12 cellular contexts compared by ENCODE assay signal in genomic region chr7:56104138-56104537, GRCh38. TPM values are rescaled to one million over a fixed set of nuclear protein-coding genes. Genes with fewer than 3 reads are reported as not detected.
DNase-seq lines count a peak whose midpoint lies in the region; ATAC-seq, FAIRE-seq and TF ChIP-seq lines count a peak whose summit lies in the region.
"Not testable (repeated sequence)": the region's sequence is repeated elsewhere in the genome, so short reads cannot be mapped to it uniquely, and the experiment has no call there.
"Had no signal": no experiment of that assay in that cellular context is flagged by ENCODE, and none has a peak within 500 bp of the region (broad histone marks: within the 10 kb centered on the region; RNA-seq: fewer than 3 reads in every experiment).

No MANE protein-coding gene starts in this region.

- TF ChIP-seq EP300 in K562 (IDR thresholded peaks at IDR 0.05; ENCODE audit: low read length) = not testable (repeated sequence)

- not testable (repeated sequence) for H3K9ac ChIP-seq in K562 (ENCODE audit: insufficient read depth in 1 of 2, low read depth in 2 of 2, low read length in 2 of 2)

- H3K27me3 Mint-ChIP-seq in T-helper 17 cell; activated T-cell treated with anti-CD3 and anti-CD28 coated beads, Interleukin-2, amount 50 U/mL, for 4 hours (ENCODE audit: low read depth): not testable (repeated sequence)

- H3K9me1 ChIP-seq in K562 (ENCODE audit: control insufficient read depth, insufficient read depth, low read length) = not testable (repeated sequence)

- not testable (repeated sequence) for H3K9me3 ChIP-seq in DOHH2 (ENCODE audit: control insufficient read depth, insufficient read depth, low read length); T-helper 17 cell (ENCODE audit: control insufficient read depth, low read length, poor library complexity, severe bottlenecking); spleen
- peaks cover 12% of the 10 kb centered on the region for H3K9me3 ChIP-seq in K562 (replicated peaks; ENCODE audit: control insufficient read depth, insufficient read depth, low read depth, low read length)

- H3K4me3 ChIP-seq in DOHH2 (ENCODE audit: low read length); K562; spleen: not testable (repeated sequence)

- H3K9me3 Mint-ChIP-seq in activated T-cell treated with anti-CD3 and anti-CD28 coated beads, Interleukin-2, amount 50 U/mL, for 4 hours = not testable (repeated sequence)

- WGBS in K562 (ENCODE audit: insufficient coverage, low coverage, missing lambda C conversion rate) = 87% methylated on average over 7 of the region's 9 CpGs
- WGBS in spleen, 5 donors = 83 to 94% (median 89%) methylated on average over 8 to 9 of the region's 9 CpGs

- H3K27ac ChIP-seq in DOHH2 (ENCODE audit: low read depth, low read length); K562 (ENCODE audit: extremely low read depth, low read depth, low read length); spleen: not testable (repeated sequence)

- not testable (repeated sequence) for ATAC-seq in T-helper 17 cell; activated T-cell treated with anti-CD3 and anti-CD28 coated beads, Interleukin-2, amount 50 U/mL, for 4 hours; K562

- intact Hi-C loops in K562 (cut with micrococcal nuclease) = not testable (repeated sequence)
- intact Hi-C loops in spleen (cut with DNase I; ENCODE audit: low total_unique reads) = loop anchor here (10.0 kb wide), 1 partner anchor 49 kb away; the partner anchor contains the start of genes CCT6A and PSPH

- H3K79me2 ChIP-seq in DOHH2 (ENCODE audit: control insufficient read depth, low read length) (peaks cover 47% of the 10 kb centered on the region), K562 (ENCODE audit: control insufficient read depth, insufficient read depth, low read length) (peaks cover 40% of the 10 kb centered on the region)

- H3K4me1 Mint-ChIP-seq in T-helper 17 cell = peaks cover 17% of the 10 kb centered on the region
- peaks cover 34% of the 10 kb centered on the region for H3K4me1 Mint-ChIP-seq in activated T-cell treated with anti-CD3 and anti-CD28 coated beads, Interleukin-2, amount 50 U/mL, for 4 hours (ENCODE audit: low read depth)

- not testable (repeated sequence) for TF ChIP-seq POLR2A in K562 (conservative IDR thresholded peaks at IDR 0.05); spleen (IDR thresholded peaks at IDR 0.05)

- peaks cover 71% of the 10 kb centered on the region for H3K36me3 ChIP-seq in DOHH2 (ENCODE audit: control insufficient read depth, low read length)
- H3K36me3 ChIP-seq in K562 (ENCODE audit: control insufficient read depth, insufficient read depth, low read length) = peaks cover 66% of the 10 kb centered on the region
- H3K36me3 ChIP-seq in spleen = peaks cover 0 to 59% (median 53%) of the 10 kb centered on the region in 6 donors

- CTCF ChIA-PET in K562 (lab: Yijun Ruan, JAX; ENCODE audit: low intra/inter-chr PET ratio) = not testable (repeated sequence)

- not testable (repeated sequence) for TF ChIP-seq RAD21 in K562 (CRISPR knock-in tag; conservative IDR thresholded peaks at IDR 0.05 in 1 of 2, IDR thresholded peaks at IDR 0.05 in 1 of 2)

- H3K4me3 Mint-ChIP-seq in T-helper 17 cell = not testable (repeated sequence)
- peak overlapping the region; percentile 98 for H3K4me3 Mint-ChIP-seq in activated T-cell treated with anti-CD3 and anti-CD28 coated beads, Interleukin-2, amount 50 U/mL, for 4 hours

- H4K20me1 ChIP-seq in DOHH2 (ENCODE audit: control insufficient read depth, insufficient read depth, low read depth, low read length) (peaks cover 48% of the 10 kb centered on the region), K562 (replicated peaks; ENCODE audit: control insufficient read depth, insufficient read depth, low read length) (peaks cover 16% of the 10 kb centered on the region; the same call in 1 of the 2 replicates)

- H3K4me2 ChIP-seq in DOHH2 (ENCODE audit: low read length) = peak overlapping the region; percentile 17; the same call in 1 of the 2 replicates
- H3K4me2 ChIP-seq in K562 (ENCODE audit: insufficient read depth, low read length) = not testable (repeated sequence)

- not testable (repeated sequence) for DNase-seq in T-helper 17 cell; activated T-cell treated with anti-CD3 and anti-CD28 coated beads, Interleukin-2, amount 50 U/mL, for 4 hours; K562 (ENCODE audit: extremely low read depth in 1 of 4, low spot score in 3 of 4)
- DNase-seq in spleen = peak; percentile 64

- not testable (repeated sequence) for TF ChIP-seq CTCF in DOHH2 (IDR thresholded peaks at IDR 0.05; ENCODE audit: low read depth, low read length, poor library complexity, severe bottlenecking); K562 (IDR thresholded peaks at IDR 0.05 in 2 of 3, conservative IDR thresholded peaks at IDR 0.05 in 1 of 3; ENCODE audit: insufficient read depth in 2 of 3, low read depth in 1 of 3, low read length in 3 of 3); spleen (IDR thresholded peaks at IDR 0.05 in 8 of 11, conservative IDR thresholded peaks at IDR 0.05 in 3 of 11)

- H2AFZ ChIP-seq in K562 (ENCODE audit: low read depth, low read length) = not testable (repeated sequence)

- not testable (repeated sequence) for FAIRE-seq in K562 (lab: Jason Lieb, UNC)

- not testable (repeated sequence) for H3K27me3 ChIP-seq in DOHH2 (ENCODE audit: control insufficient read depth, low read length); K562 (ENCODE audit: control insufficient read depth in 2 of 2, insufficient read depth in 2 of 2, low read length in 2 of 2); spleen (replicated peaks in 1 of 7)

- POLR2A ChIA-PET in K562 (lab: Yijun Ruan, JAX) = interaction anchor here (0.6 to 0.7 kb wide), 2 partner anchors 40 to 50 kb away, joined by 3 read pairs; partner anchors contain the start of gene SUMF2

- peaks cover 40% of the 10 kb centered on the region for H3F3A ChIP-seq in DOHH2 (ENCODE audit: control insufficient read depth, insufficient read depth)

- peak overlapping the region; percentile 8 for H3K27ac Mint-ChIP-seq in T-helper 17 cell

- BruUV-seq in K562 (replicated peaks; lab: Mats Ljungman, UMichigan) = not testable (repeated sequence)

- peaks cover 36% of the 10 kb centered on the region for H3K4me1 ChIP-seq in DOHH2 (ENCODE audit: control insufficient read depth, low read length)
- H3K4me1 ChIP-seq in K562 (replicated peaks in 1 of 2; ENCODE audit: control insufficient read depth in 2 of 2, insufficient read depth in 2 of 2, low read length in 2 of 2) = not testable (repeated sequence)
- H3K4me1 ChIP-seq in spleen = peaks cover 12 to 41% (median 33%) of the 10 kb centered on the region in 6 donors

- in situ Hi-C loops in K562 (cut with MboI) = not testable (repeated sequence)

- not testable (repeated sequence) for H3K9me2 ChIP-seq in DOHH2 (replicated peaks; ENCODE audit: control insufficient read depth, low read length)

- not testable (repeated sequence) for H3K36me3 Mint-ChIP-seq in T-helper 17 cell (ENCODE audit: low read depth)
- H3K36me3 Mint-ChIP-seq in activated T-cell treated with anti-CD3 and anti-CD28 coated beads, Interleukin-2, amount 50 U/mL, for 4 hours (ENCODE audit: insufficient read depth) = peaks cover 35% of the 10 kb centered on the region

RNA-seq across cellular contexts. Expression of gene CHCHD2, which starts 2.1 kb away (rescaled TPM):
- 100 to 1,000 TPM; 205 to 216 TPM for total RNA-seq in T-helper 17 cell
- total RNA-seq in activated T-cell treated with anti-CD3 and anti-CD28 coated beads, Interleukin-2, amount 50 U/mL, for 4 hours = 100 to 1,000 TPM; 725 to 810 (median 747) TPM
- 58.0 and 66.6 TPM in 2 replicates for total RNA-seq in K562 (2011; cell fraction: chromatin; rRNA removed; ENCODE audit: low replicate concordance)
- total RNA-seq in K562 (2011; cell fraction: nucleolus; rRNA removed) = 171 and 173 TPM in 2 replicates
- 125 and 154 TPM in 2 replicates for total RNA-seq in K562 (2011; cell fraction: nucleoplasm; rRNA removed)
- 866 and 1,072 TPM in 2 replicates for total RNA-seq in K562 (2014; rRNA removed)
- total RNA-seq in K562 (2014; rRNA removed; fragmentation: Illumina TruSeq; extraction: Trizol) = 572 and 585 TPM in 2 replicates
- 648 and 717 TPM in 2 replicates for total RNA-seq in K562 (2015; rRNA removed; fragmentation: Illumina TruSeq; extraction: Trizol)
- total RNA-seq in K562 (2021) = 944 and 976 TPM in 2 replicates
- polyA plus RNA-seq in K562 (2011; rRNA removed) = 869 and 914 TPM in 2 replicates
- polyA plus RNA-seq in K562 (2011; cell fraction: cytosol; rRNA removed) = 987 and 1,673 TPM in 2 replicates
- 280 and 314 TPM in 2 replicates for polyA plus RNA-seq in K562 (2011; cell fraction: nucleus; rRNA removed)
- polyA plus RNA-seq in K562 (2012) = 801 and 1,215 TPM in 2 replicates
- polyA plus RNA-seq in K562 (2014; fragmentation: Illumina TruSeq; extraction: Trizol) = 418 and 687 TPM in 2 replicates
- 100 to 1,000 TPM; 145 to 350 TPM for polyA plus RNA-seq in K562 (2014; fragmentation: Nextera tagmentation; extraction: Ambion mirVana)
- polyA plus RNA-seq in K562 (2014; rRNA removed) = 1,035 and 1,044 TPM in 2 replicates
- 194 and 225 TPM in 2 replicates for polyA minus RNA-seq in K562 (2011; rRNA and poly(A)+ RNA removed)
- 302 and 416 TPM in 2 replicates for polyA minus RNA-seq in K562 (2011; cell fraction: cytosol; rRNA and poly(A)+ RNA removed)
- 66.8 and 109 TPM in 2 replicates for polyA minus RNA-seq in K562 (2011; cell fraction: nucleus; rRNA and poly(A)+ RNA removed)
- 100 to 1,000 TPM; 192 to 371 (median 228) TPM for total RNA-seq in spleen
- polyA plus RNA-seq in spleen = 100 to 1,000 TPM; 265 to 476 (median 453) TPM

RNA-seq across cellular contexts. Expression of gene PHKG1, which starts 11.4 kb away (rescaled TPM):
- total RNA-seq in T-helper 17 cell (10 to 100 TPM in 1 of 2 donors, 1 to 10 TPM in 1; 6.2 to 10.1 TPM), K562 (2014; rRNA removed) (0.73 and 0.82 TPM in 2 replicates), K562 (2014; rRNA removed; fragmentation: Illumina TruSeq; extraction: Trizol) (0.13 and 0.47 TPM in 2 replicates), K562 (2015; rRNA removed; fragmentation: Illumina TruSeq; extraction: Trizol) (0.53 and 0.83 TPM in 2 replicates), K562 (2021) (0.29 and 0.40 TPM in 2 replicates), spleen (1 to 10 TPM in 6 of 7 donors, not detected in 1; 1.0 to 3.4 (median 1.8) TPM)
- 1 to 10 TPM; 1.4 to 1.9 (median 1.8) TPM for total RNA-seq in activated T-cell treated with anti-CD3 and anti-CD28 coated beads, Interleukin-2, amount 50 U/mL, for 4 hours
- total RNA-seq in K562 (2011; cell fraction: chromatin; rRNA removed; ENCODE audit: low replicate concordance) = 5.2 and 12.2 TPM in 2 replicates
- 5.0 and 5.3 TPM in 2 replicates for total RNA-seq in K562 (2011; cell fraction: nucleolus; rRNA removed)
- total RNA-seq in K562 (2011; cell fraction: nucleoplasm; rRNA removed) = 5.3 and 5.5 TPM in 2 replicates
- polyA plus RNA-seq in K562 (2011; rRNA removed) (0.78 and 1.9 TPM in 2 replicates), K562 (2014; fragmentation: Illumina TruSeq; extraction: Trizol) (0.46 and 0.69 TPM in 2 replicates), K562 (2014; fragmentation: Nextera tagmentation; extraction: Ambion mirVana) (under 1 TPM; 0.10 to 0.11 TPM), K562 (2014; rRNA removed) (0.27 and 0.45 TPM in 2 replicates), spleen (1 to 10 TPM in 1 of 3 donors, under 1 TPM in 2; 0.86 to 1.2 (median 0.93) TPM)
- polyA plus RNA-seq in K562 (2011; cell fraction: cytosol; rRNA removed) = 0.28 and 0.40 TPM in 2 replicates
- 2.6 and 4.9 TPM in 2 replicates for polyA plus RNA-seq in K562 (2011; cell fraction: nucleus; rRNA removed)
- polyA plus RNA-seq in K562 (2012) = 0.70 and 1.3 TPM in 2 replicates
- polyA minus RNA-seq in K562 (2011; rRNA and poly(A)+ RNA removed) = 0.98 and 1.3 TPM in 2 replicates
- polyA minus RNA-seq in K562 (2011; cell fraction: cytosol; rRNA and poly(A)+ RNA removed) = not detected in 2 replicates
- 1.8 and 2.1 TPM in 2 replicates for polyA minus RNA-seq in K562 (2011; cell fraction: nucleus; rRNA and poly(A)+ RNA removed)
- total RNA-seq: G401 had no signal
- polyA plus RNA-seq: CD14-positive monocyte, IgD-negative memory B cell had no signal

RNA-seq across cellular contexts. Expression of gene NUPR2, which starts 12.1 kb away (rescaled TPM):
- total RNA-seq in T-helper 17 cell = not detected
- total RNA-seq in activated T-cell treated with anti-CD3 and anti-CD28 coated beads, Interleukin-2, amount 50 U/mL, for 4 hours = not detected
- total RNA-seq in K562 (2011; cell fraction: chromatin; rRNA removed; ENCODE audit: low replicate concordance) = not detected in 2 replicates
- total RNA-seq in K562 (2011; cell fraction: nucleolus; rRNA removed) = not detected in 2 replicates
- total RNA-seq in K562 (2011; cell fraction: nucleoplasm; rRNA removed) = not detected in 2 replicates
- total RNA-seq in K562 (2014; rRNA removed) = not detected in 2 replicates
- not detected in 2 replicates for total RNA-seq in K562 (2014; rRNA removed; fragmentation: Illumina TruSeq; extraction: Trizol)
- total RNA-seq in K562 (2015; rRNA removed; fragmentation: Illumina TruSeq; extraction: Trizol) = not detected in 2 replicates
- not detected in 2 replicates for total RNA-seq in K562 (2021)
- polyA plus RNA-seq in K562 (2011; rRNA removed) = not detected in 2 replicates
- not detected in 2 replicates for polyA plus RNA-seq in K562 (2011; cell fraction: cytosol; rRNA removed)
- not detected in 2 replicates for polyA plus RNA-seq in K562 (2011; cell fraction: nucleus; rRNA removed)
- not detected in 2 replicates for polyA plus RNA-seq in K562 (2012)
- not detected in 2 replicates for polyA plus RNA-seq in K562 (2014; fragmentation: Illumina TruSeq; extraction: Trizol)
- polyA plus RNA-seq in K562 (2014; fragmentation: Nextera tagmentation; extraction: Ambion mirVana) = not detected
- not detected in 2 replicates for polyA plus RNA-seq in K562 (2014; rRNA removed)
- not detected in 2 replicates for polyA minus RNA-seq in K562 (2011; rRNA and poly(A)+ RNA removed)
- not detected in 2 replicates for polyA minus RNA-seq in K562 (2011; cell fraction: cytosol; rRNA and poly(A)+ RNA removed)
- not detected in 2 replicates for polyA minus RNA-seq in K562 (2011; cell fraction: nucleus; rRNA and poly(A)+ RNA removed)
- not detected for total RNA-seq in spleen
- not detected for polyA plus RNA-seq in spleen
- total RNA-seq: A673, Daoy, G401, OCI-LY7, Peyer's patch had no signal
- polyA plus RNA-seq: CD14-positive monocyte, IgD-negative memory B cell had no signal

RNA-seq across cellular contexts. Expression of gene SUMF2, which starts 40.1 kb away (rescaled TPM):
- total RNA-seq in T-helper 17 cell (100 to 1,000 TPM; 112 to 113 TPM), K562 (2014; rRNA removed) (65.3 and 72.0 TPM in 2 replicates), K562 (2014; rRNA removed; fragmentation: Illumina TruSeq; extraction: Trizol) (67.7 and 74.7 TPM in 2 replicates), K562 (2015; rRNA removed; fragmentation: Illumina TruSeq; extraction: Trizol) (62.1 and 63.0 TPM in 2 replicates), K562 (2021) (90.0 and 96.9 TPM in 2 replicates), spleen (100 to 1,000 TPM in 6 of 7 donors, 10 to 100 TPM in 1; 96.5 to 145 (median 132) TPM)
- total RNA-seq in activated T-cell treated with anti-CD3 and anti-CD28 coated beads, Interleukin-2, amount 50 U/mL, for 4 hours = 100 to 1,000 TPM in 1 of 3 donors, 10 to 100 TPM in 2; 97.5 to 110 (median 99.4) TPM
- total RNA-seq in K562 (2011; cell fraction: chromatin; rRNA removed; ENCODE audit: low replicate concordance) = 271 and 347 TPM in 2 replicates
- 246 and 285 TPM in 2 replicates for total RNA-seq in K562 (2011; cell fraction: nucleolus; rRNA removed)
- 271 and 311 TPM in 2 replicates for total RNA-seq in K562 (2011; cell fraction: nucleoplasm; rRNA removed)
- polyA plus RNA-seq in K562 (2011; rRNA removed) (92.5 and 101 TPM in 2 replicates), K562 (2014; fragmentation: Illumina TruSeq; extraction: Trizol) (108 and 113 TPM in 2 replicates), K562 (2014; fragmentation: Nextera tagmentation; extraction: Ambion mirVana) (10 to 100 TPM; 39.0 to 60.3 TPM), K562 (2014; rRNA removed) (73.8 and 86.3 TPM in 2 replicates), spleen (10 to 100 TPM; 57.1 to 81.3 (median 60.4) TPM)
- 82.4 and 87.7 TPM in 2 replicates for polyA plus RNA-seq in K562 (2011; cell fraction: cytosol; rRNA removed)
- 249 and 266 TPM in 2 replicates for polyA plus RNA-seq in K562 (2011; cell fraction: nucleus; rRNA removed)
- 89.2 and 130 TPM in 2 replicates for polyA plus RNA-seq in K562 (2012)
- polyA minus RNA-seq in K562 (2011; rRNA and poly(A)+ RNA removed) = 67.1 and 69.3 TPM in 2 replicates
- 46.0 and 54.4 TPM in 2 replicates for polyA minus RNA-seq in K562 (2011; cell fraction: cytosol; rRNA and poly(A)+ RNA removed)
- 52.2 and 77.6 TPM in 2 replicates for polyA minus RNA-seq in K562 (2011; cell fraction: nucleus; rRNA and poly(A)+ RNA removed)

RNA-seq across cellular contexts. Expression of gene CCT6A, which starts 52.6 kb away (rescaled TPM):
- total RNA-seq in T-helper 17 cell (10 to 100 TPM; 43.4 to 58.4 TPM), K562 (2014; rRNA removed) (387 and 445 TPM in 2 replicates), K562 (2014; rRNA removed; fragmentation: Illumina TruSeq; extraction: Trizol) (541 and 575 TPM in 2 replicates), K562 (2015; rRNA removed; fragmentation: Illumina TruSeq; extraction: Trizol) (437 and 481 TPM in 2 replicates), K562 (2021) (302 and 312 TPM in 2 replicates), spleen (100 to 1,000 TPM in 1 of 7 donors, 10 to 100 TPM in 6; 71.5 to 107 (median 84.9) TPM)
- total RNA-seq in activated T-cell treated with anti-CD3 and anti-CD28 coated beads, Interleukin-2, amount 50 U/mL, for 4 hours = 100 to 1,000 TPM; 428 to 473 (median 440) TPM
- total RNA-seq in K562 (2011; cell fraction: chromatin; rRNA removed; ENCODE audit: low replicate concordance) = 141 and 298 TPM in 2 replicates
- total RNA-seq in K562 (2011; cell fraction: nucleolus; rRNA removed) = 83.9 and 89.7 TPM in 2 replicates
- total RNA-seq in K562 (2011; cell fraction: nucleoplasm; rRNA removed) = 151 and 179 TPM in 2 replicates
- polyA plus RNA-seq in K562 (2011; rRNA removed) (586 and 708 TPM in 2 replicates), K562 (2014; fragmentation: Illumina TruSeq; extraction: Trizol) (353 and 373 TPM in 2 replicates), K562 (2014; fragmentation: Nextera tagmentation; extraction: Ambion mirVana) (100 to 1,000 TPM; 244 to 314 TPM), K562 (2014; rRNA removed) (404 and 419 TPM in 2 replicates), spleen (100 to 1,000 TPM; 113 to 139 (median 133) TPM)
- 195 and 223 TPM in 2 replicates for polyA plus RNA-seq in K562 (2011; cell fraction: cytosol; rRNA removed)
- polyA plus RNA-seq in K562 (2011; cell fraction: nucleus; rRNA removed) = 185 and 288 TPM in 2 replicates
- polyA plus RNA-seq in K562 (2012) = 213 and 332 TPM in 2 replicates
- polyA minus RNA-seq in K562 (2011; rRNA and poly(A)+ RNA removed) = 690 and 857 TPM in 2 replicates
- polyA minus RNA-seq in K562 (2011; cell fraction: cytosol; rRNA and poly(A)+ RNA removed) = 138 and 195 TPM in 2 replicates
- polyA minus RNA-seq in K562 (2011; cell fraction: nucleus; rRNA and poly(A)+ RNA removed) = 70.1 and 141 TPM in 2 replicates
